ENCODE assay signal across 1 cellular context in the genomic region with DNA sequence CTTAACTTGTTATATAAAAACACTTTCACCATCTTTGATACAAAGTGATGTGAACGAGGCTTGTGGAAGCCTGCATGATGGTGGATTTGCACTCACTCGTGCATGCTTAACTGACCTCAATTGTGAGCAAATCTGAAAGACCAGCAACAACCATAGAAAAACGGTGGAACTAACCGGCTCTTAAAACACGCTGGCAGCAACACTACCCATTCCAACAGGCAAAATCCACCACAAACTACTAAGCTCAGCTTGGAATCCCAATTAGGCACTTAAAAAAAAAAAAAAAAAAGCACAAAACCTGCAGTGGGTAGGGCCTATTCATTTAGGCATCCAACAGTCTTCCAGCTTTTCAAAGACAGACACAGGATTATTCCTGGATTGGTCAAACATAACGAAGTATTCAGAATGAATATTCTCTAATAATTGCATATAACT.
TF ChIP-seq lines count a peak whose summit lies in the region.

No MANE protein-coding gene starts in this region.

TF ChIP-seq in K562, 482 proteins besides CTCF, POLR2A, EP300 and RAD21 (continued from another document):
- TF ChIP-seq THRB (CRISPR knock-in tag; conservative IDR thresholded peaks at IDR 0.05), result no peak
